ENCODE assay signal across 17 cellular contexts in the genomic region with DNA sequence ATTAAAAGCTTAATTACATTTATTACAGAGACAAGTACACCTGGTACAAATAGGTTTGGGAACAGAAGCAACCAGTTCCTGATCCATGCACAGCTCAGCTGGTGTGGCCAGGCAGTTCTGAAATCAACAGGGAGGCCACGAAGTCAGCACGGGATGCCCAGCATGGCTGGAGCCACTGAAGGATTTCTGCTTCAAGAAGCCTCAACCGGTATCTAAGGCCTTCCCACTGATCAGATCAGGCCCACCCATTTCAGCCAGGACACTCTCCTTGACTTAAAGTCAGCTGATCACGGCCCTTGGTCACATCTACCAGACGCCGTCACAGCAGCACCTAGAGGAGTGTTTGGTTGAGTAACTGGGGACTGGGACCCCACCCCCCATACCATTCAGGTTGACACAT.
"Had no signal": no experiment of that assay in that cellular context is flagged by ENCODE, and none has a peak within 500 bp of the region (broad histone marks: within the 10 kb centered on the region; RNA-seq: fewer than 3 reads in every experiment).

No MANE protein-coding gene starts in this region.

- H3K4me1 ChIP-seq: tibial nerve had no signal

- H3K4me3 ChIP-seq: gastroesophageal sphincter, ovary, sigmoid colon, tibial nerve, uterus had no signal

- DNase-seq: activated CD8-positive, alpha-beta T cell treated with anti-CD3 and anti-CD28 coated beads for 36 hours; activated naive CD8-positive, alpha-beta T cell treated with anti-CD3 and anti-CD28 coated beads for 36 hours; dermis blood vessel endothelial cell; erythroblast; left ventricle myocardium superior; mesendoderm; nephron progenitor cell; ovary; sigmoid colon; stimulated activated CD4-positive, alpha-beta T cell treated with anti-CD3 and anti-CD28 coated beads, Interleukin-2, amount 100 ng/mL, for 24 hours; T-helper 17 cell; uterus; WERI-Rb-1 had no signal

- H3K27ac Mint-ChIP-seq: activated CD8-positive, alpha-beta T cell treated with anti-CD3 and anti-CD28 coated beads for 36 hours; activated naive CD8-positive, alpha-beta T cell treated with anti-CD3 and anti-CD28 coated beads for 36 hours; nephron progenitor cell; stimulated activated effector memory CD8-positive, alpha-beta T cell treated with anti-CD3 and anti-CD28 coated beads, Interleukin-12 subunit alpha, Interleukin-12 subunit beta, amount 100 ng/mL, for 72 hours; T-helper 17 cell had no signal

- H3K27me3 ChIP-seq: ovary, uterus had no signal

- H3K27ac ChIP-seq: gastroesophageal sphincter, ovary, sigmoid colon, tibial nerve, WERI-Rb-1 had no signal

- H3K4me3 Mint-ChIP-seq: activated CD8-positive, alpha-beta T cell treated with anti-CD3 and anti-CD28 coated beads for 36 hours; activated naive CD8-positive, alpha-beta T cell treated with anti-CD3 and anti-CD28 coated beads for 36 hours; nephron progenitor cell; stimulated activated effector memory CD8-positive, alpha-beta T cell treated with anti-CD3 and anti-CD28 coated beads, Interleukin-12 subunit alpha, Interleukin-12 subunit beta, amount 100 ng/mL, for 72 hours; T-helper 17 cell had no signal

- H3K36me3 ChIP-seq: gastroesophageal sphincter, ovary, sigmoid colon, tibial nerve, uterus, WERI-Rb-1 had no signal

- H3K9me3 Mint-ChIP-seq: activated CD8-positive, alpha-beta T cell treated with anti-CD3 and anti-CD28 coated beads for 36 hours; activated naive CD8-positive, alpha-beta T cell treated with anti-CD3 and anti-CD28 coated beads for 36 hours; brain; stimulated activated effector memory CD8-positive, alpha-beta T cell treated with anti-CD3 and anti-CD28 coated beads, Interleukin-12 subunit alpha, Interleukin-12 subunit beta, amount 100 ng/mL, for 72 hours had no signal

- H3K9me3 ChIP-seq: gastroesophageal sphincter, ovary, sigmoid colon, tibial nerve, uterus had no signal

- ATAC-seq: activated CD8-positive, alpha-beta T cell treated with anti-CD3 and anti-CD28 coated beads for 36 hours; gastroesophageal sphincter; left ventricle myocardium superior; stimulated activated effector memory CD8-positive, alpha-beta T cell treated with anti-CD3 and anti-CD28 coated beads, Interleukin-12 subunit alpha, Interleukin-12 subunit beta, amount 100 ng/mL, for 72 hours; T-helper 17 cell had no signal

- H3K36me3 Mint-ChIP-seq: activated naive CD8-positive, alpha-beta T cell treated with anti-CD3 and anti-CD28 coated beads for 36 hours; stimulated activated effector memory CD8-positive, alpha-beta T cell treated with anti-CD3 and anti-CD28 coated beads, Interleukin-12 subunit alpha, Interleukin-12 subunit beta, amount 100 ng/mL, for 72 hours had no signal

- H3K4me1 Mint-ChIP-seq: activated naive CD8-positive, alpha-beta T cell treated with anti-CD3 and anti-CD28 coated beads for 36 hours; nephron progenitor cell; stimulated activated effector memory CD8-positive, alpha-beta T cell treated with anti-CD3 and anti-CD28 coated beads, Interleukin-12 subunit alpha, Interleukin-12 subunit beta, amount 100 ng/mL, for 72 hours; T-helper 17 cell had no signal
